In the genomic region with DNA sequence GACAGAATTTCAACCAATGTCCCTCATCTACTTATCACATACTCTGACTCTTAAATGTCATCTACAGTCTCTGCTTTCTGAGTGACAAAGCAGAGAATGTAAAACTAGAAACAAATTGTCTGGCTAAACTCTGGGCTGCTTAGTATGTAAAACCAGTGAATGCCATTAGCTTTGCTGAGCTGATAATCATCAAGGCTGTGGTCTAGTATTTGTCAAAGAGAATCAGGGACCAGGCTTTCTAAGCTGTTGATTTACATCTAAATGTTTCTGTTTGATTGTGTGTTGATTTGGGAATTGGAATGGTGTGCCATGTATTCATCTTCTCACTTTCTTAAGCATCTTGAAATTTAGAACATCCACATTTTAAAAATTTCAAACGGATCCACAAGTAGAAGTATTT, we compare ENCODE assay signal across 20 cellular contexts.
DNase-seq lines count a peak whose midpoint lies in the region; FAIRE-seq and TF ChIP-seq lines count a peak whose summit lies in the region.
"Had no signal": no experiment of that assay in that cellular context is flagged by ENCODE, and none has a peak within 500 bp of the region (broad histone marks: within the 10 kb centered on the region; RNA-seq: fewer than 3 reads in every experiment).

No MANE protein-coding gene starts in this region.

- H2AK5ac ChIP-seq in mesenchymal stem cell (ENCODE audit: low read length, severe bottlenecking) = no peak overlapping the region

- POLR2A ChIA-PET in RWPE1 (lab: Yijun Ruan, JAX; ENCODE audit: low non-redundant PET) = no interaction called here

- H3K4me3 Mint-ChIP-seq in progenitor cell of endocrine pancreas (ENCODE audit: low read depth) = no peak overlapping the region
- no peak overlapping the region for H3K4me3 Mint-ChIP-seq in activated naive CD4-positive, alpha-beta T cell treated with anti-CD3 and anti-CD28 coated beads for 36 hours
- H3K4me3 Mint-ChIP-seq: CD8-positive, alpha-beta memory T cell had no signal

- H3K27ac ChIP-seq in mesenchymal stem cell (ENCODE audit: low read length, poor library complexity, severe bottlenecking) (no peak overlapping the region), RWPE1 (no peak overlapping the region)
- H3K27ac ChIP-seq: C4-2B had no signal

- H3K36me3 ChIP-seq in mesenchymal stem cell (ENCODE audit: control insufficient read depth in 1 of 2, insufficient read depth in 2 of 2, low read depth in 1 of 2, low read length in 2 of 2) = no peaks in the 10 kb centered on the region
- H3K36me3 ChIP-seq: MG63 had no signal

- no peaks in the 10 kb centered on the region for H3K79me1 ChIP-seq in mesenchymal stem cell (replicated peaks; ENCODE audit: low read length, poor library complexity, severe bottlenecking)

- no peak overlapping the region for H2BK5ac ChIP-seq in mesenchymal stem cell (ENCODE audit: low read depth, low read length, poor library complexity, severe bottlenecking)

- H3K36me3 Mint-ChIP-seq in progenitor cell of endocrine pancreas (ENCODE audit: insufficient read depth) = peaks cover 11% of the 10 kb centered on the region
- H3K36me3 Mint-ChIP-seq in activated naive CD4-positive, alpha-beta T cell treated with anti-CD3 and anti-CD28 coated beads for 36 hours (ENCODE audit: low read depth) = no peaks in the 10 kb centered on the region
- H3K36me3 Mint-ChIP-seq: CD8-positive, alpha-beta memory T cell had no signal

- DNase-seq in D721Med (ENCODE audit: insufficient read length, low spot score) = no peak
- DNase-seq in NCI-H82 (lab: John Stamatoyannopoulos, UW) = peak; percentile 59
- DNase-seq in mesenchymal stem cell = peak; percentile 35
- no peak for DNase-seq in progenitor cell of endocrine pancreas (ENCODE audit: low spot score, unreplicated experiment)
- DNase-seq in activated naive CD4-positive, alpha-beta T cell treated with anti-CD3 and anti-CD28 coated beads for 36 hours = no peak
- no peak for DNase-seq in RWPE1 (ENCODE audit: low spot score)
- no peak for DNase-seq in T-helper 1 cell
- DNase-seq: CD8-positive, alpha-beta memory T cell; DMS53; Karpas-422; MG63; NCI-H1417; NCI-H1694 treated with DMSO at 0.1 percent for 48 hours; NCI-H2081 treated with DMSO at 0.1 percent for 48 hours; NCI-H2171 treated with DMSO at 0.1 percent for 48 hours; NCI-H526 treated with DMSO at 0.1 percent for 48 hours; NK-92 treated with Interleukin-12 subunit alpha and Interleukin-12 subunit beta, amount 100 ng/mL, for 24 hours had no signal

- CTCF ChIA-PET in activated naive CD4-positive, alpha-beta T cell treated with anti-CD3 and anti-CD28 coated beads for 36 hours (lab: Charles Lee) = no interaction called here
- CTCF ChIA-PET in RWPE1 (lab: Yijun Ruan, JAX) = no interaction called here

- 100% methylated on average over 1 of the region's 1 CpG for WGBS in mesenchymal stem cell

- H3K27me3 ChIP-seq in mesenchymal stem cell (ENCODE audit: control insufficient read depth in 1 of 2, insufficient read depth in 1 of 2, low read length in 2 of 2) = no peaks in the 10 kb centered on the region
- H3K27me3 ChIP-seq: MG63 had no signal

- H3K27me3 Mint-ChIP-seq in progenitor cell of endocrine pancreas = no peaks in the 10 kb centered on the region
- H3K27me3 Mint-ChIP-seq in activated naive CD4-positive, alpha-beta T cell treated with anti-CD3 and anti-CD28 coated beads for 36 hours (ENCODE audit: low read depth) = no peaks in the 10 kb centered on the region
- H3K27me3 Mint-ChIP-seq: CD8-positive, alpha-beta memory T cell had no signal

- H2BK12ac ChIP-seq in mesenchymal stem cell (ENCODE audit: low read length in 2 of 2) = no peak overlapping the region

- no peak overlapping the region for H2AFZ ChIP-seq in mesenchymal stem cell (ENCODE audit: low read depth, low read length)

- H3K18ac ChIP-seq in mesenchymal stem cell (ENCODE audit: low read depth in 1 of 2, low read length in 2 of 2) = no peak overlapping the region

- TF ChIP-seq CTCF in D721Med (IDR thresholded peaks at IDR 0.05; ENCODE audit: insufficient read depth, missing control alignments) (no peak), progenitor cell of endocrine pancreas (IDR thresholded peaks at IDR 0.05; ENCODE audit: unreplicated experiment) (no peak), RWPE1 (conservative IDR thresholded peaks at IDR 0.05; ENCODE audit: low read depth) (no peak)

- no peak overlapping the region for H3K23ac ChIP-seq in mesenchymal stem cell (ENCODE audit: low read length in 2 of 2)

- no peak overlapping the region for H3K4ac ChIP-seq in mesenchymal stem cell (ENCODE audit: low read depth in 1 of 2, low read length in 2 of 2)

- H3K14ac ChIP-seq in mesenchymal stem cell (ENCODE audit: low read length in 2 of 2) = no peak overlapping the region

- H3K9me3 Mint-ChIP-seq in progenitor cell of endocrine pancreas (ENCODE audit: low read depth) = peaks cover 6% of the 10 kb centered on the region
- H3K9me3 Mint-ChIP-seq in activated naive CD4-positive, alpha-beta T cell treated with anti-CD3 and anti-CD28 coated beads for 36 hours = peaks cover 12% of the 10 kb centered on the region

- peak overlapping the region; percentile 23 for H3K27ac Mint-ChIP-seq in progenitor cell of endocrine pancreas
- no peak overlapping the region for H3K27ac Mint-ChIP-seq in activated naive CD4-positive, alpha-beta T cell treated with anti-CD3 and anti-CD28 coated beads for 36 hours
- H3K27ac Mint-ChIP-seq: CD8-positive, alpha-beta memory T cell had no signal

- H2BK120ac ChIP-seq in mesenchymal stem cell (ENCODE audit: low read depth, low read length) = no peak overlapping the region

- H3K4me3 ChIP-seq in mesenchymal stem cell (ENCODE audit: insufficient read depth in 1 of 2, low read depth in 1 of 2, low read length in 2 of 2) = no peak overlapping the region
- H3K4me3 ChIP-seq: MG63 had no signal

- H3K9ac ChIP-seq in mesenchymal stem cell (ENCODE audit: low read length) = no peak overlapping the region

- intact Hi-C loops in activated naive CD4-positive, alpha-beta T cell treated with anti-CD3 and anti-CD28 coated beads for 36 hours (cut with micrococcal nuclease) = no loop called here

- no peak overlapping the region for H4K91ac ChIP-seq in mesenchymal stem cell (ENCODE audit: low read length)

- peak; percentile 79 for FAIRE-seq in D721Med (lab: Jason Lieb, UNC)
- FAIRE-seq: A204.1, H54 had no signal

- no peak overlapping the region for H3K4me2 ChIP-seq in mesenchymal stem cell (ENCODE audit: low read length, poor library complexity, severe bottlenecking)

- H3K9me3 ChIP-seq in mesenchymal stem cell (ENCODE audit: control insufficient read depth, low read length) = peaks cover 8% of the 10 kb centered on the region
- H3K9me3 ChIP-seq: MG63 had no signal

- no peak overlapping the region for H4K8ac ChIP-seq in mesenchymal stem cell (ENCODE audit: low read length)

- no peak overlapping the region for H2BK15ac ChIP-seq in mesenchymal stem cell (ENCODE audit: low read depth, poor library complexity, severe bottlenecking)

- peaks cover 26% of the 10 kb centered on the region for H3K4me1 Mint-ChIP-seq in progenitor cell of endocrine pancreas (ENCODE audit: low read depth)
- H3K4me1 Mint-ChIP-seq in activated naive CD4-positive, alpha-beta T cell treated with anti-CD3 and anti-CD28 coated beads for 36 hours (ENCODE audit: low read depth) = no peaks in the 10 kb centered on the region
- H3K4me1 Mint-ChIP-seq: CD8-positive, alpha-beta memory T cell had no signal

- H3K4me1 ChIP-seq in mesenchymal stem cell (ENCODE audit: control insufficient read depth, insufficient read depth, low read depth, low read length) = no peaks in the 10 kb centered on the region

Comparison
In these comparisons a context has a peak if more than half of its experiments do, and no peak if none do; other contexts are left out.
1. DNase-seq: peak in NCI-H82 (single experiment) and mesenchymal stem cell (single experiment); none in D721Med (single experiment), progenitor cell of endocrine pancreas (single experiment), activated naive CD4-positive, alpha-beta T cell treated with anti-CD3 and anti-CD28 coated beads for 36 hours (single experiment), RWPE1 (single experiment) and T-helper 1 cell (0 of 5).